Comparison of ENCODE assay signal across 21 cellular contexts in the genomic region with DNA sequence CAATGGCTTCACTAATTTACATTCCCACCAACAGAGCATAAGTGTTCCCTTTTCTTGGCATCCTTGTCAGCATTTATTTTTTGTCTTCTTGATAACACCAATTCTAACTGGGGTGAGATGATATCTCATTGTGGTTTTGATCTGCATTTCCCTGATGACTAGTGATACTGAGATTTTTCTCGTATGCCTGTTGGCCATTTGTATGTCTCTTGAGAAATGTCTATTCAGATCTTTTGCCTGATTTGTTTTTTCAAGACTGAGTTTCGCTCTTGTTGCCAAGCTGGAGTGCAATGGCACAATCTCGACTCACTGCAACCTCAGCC. TPM values are rescaled to one million over a fixed set of nuclear protein-coding genes. Genes with fewer than 3 reads are reported as not detected.
"Had no signal": no experiment of that assay in that cellular context is flagged by ENCODE, and none has a peak within 500 bp of the region (broad histone marks: within the 10 kb centered on the region; RNA-seq: fewer than 3 reads in every experiment).

No MANE protein-coding gene starts in this region.

- H3K9me3 Mint-ChIP-seq: memory B cell, natural killer cell, neural crest cell had no signal

- H3K36me3 Mint-ChIP-seq: memory B cell, mesothelial cell of epicardium, natural killer cell had no signal

- DNase-seq: effector memory CD4-positive, alpha-beta T cell; gastrocnemius medialis; heart right ventricle; hypothalamus; natural killer cell; nucleus accumbens; ovary; sigmoid colon; small intestine; stimulated activated CD4-positive, alpha-beta T cell treated with anti-CD3 and anti-CD28 coated beads, Interleukin-12 subunit alpha, Interleukin-12 subunit beta, amount 100 ng/mL, for 4 hours; stimulated activated CD4-positive, alpha-beta T cell treated with anti-CD3 and anti-CD28 coated beads, Interleukin-2, amount 100 ng/mL, for 48 hours; stimulated activated naive CD4-positive, alpha-beta T cell treated with Interleukin-2 at 50 U/mL for 16 hours; trophoblast cell had no signal

- H3K4me1 ChIP-seq: gastrocnemius medialis, right atrium auricular region, sigmoid colon had no signal

- H3K27ac ChIP-seq: gastrocnemius medialis, heart right ventricle, ovary, right atrium auricular region, sigmoid colon had no signal

- H3K27ac Mint-ChIP-seq: memory B cell, mesothelial cell of epicardium, natural killer cell had no signal

- H3K9me3 ChIP-seq: gastrocnemius medialis, ovary, sigmoid colon had no signal

- H3K4me3 ChIP-seq: gastrocnemius medialis, heart right ventricle, ovary, right atrium auricular region, sigmoid colon had no signal

- H3K36me3 ChIP-seq: gastrocnemius medialis, heart right ventricle, ovary, right atrium auricular region, sigmoid colon had no signal

- H3K4me3 Mint-ChIP-seq: memory B cell, mesothelial cell of epicardium, natural killer cell, neural crest cell had no signal

- H3K4me1 Mint-ChIP-seq: mesothelial cell of epicardium, natural killer cell had no signal

- H3K27me3 ChIP-seq: gastrocnemius medialis, ovary, right atrium auricular region, sigmoid colon had no signal

RNA-seq across cellular contexts. Expression of a gene that starts 4.7 kb away (rescaled TPM):
- total RNA-seq: fibroblast of villous mesenchyme, gastrocnemius medialis, left lobe of liver, myocyte had no signal
- polyA plus RNA-seq: fibroblast of lung had no signal
